Comparison of ENCODE assay signal across 1 cellular context in genomic region chr1:160558679-160559078, GRCh38.
A peak's percentile ranks its signal among the peaks of the same experiment; 100 is the strongest.
TF ChIP-seq lines count a peak whose summit lies in the region.

No MANE protein-coding gene starts in this region.

TF ChIP-seq in K562, 482 proteins besides CTCF, POLR2A, EP300 and RAD21 (continued from another document):
- TF ChIP-seq FOXP4 (CRISPR knock-in tag; IDR thresholded peaks at IDR 0.05; ENCODE audit: borderline replicate concordance) (no peak), PYGO2 (tag; IDR thresholded peaks at IDR 0.05) (no peak), CREBBP (IDR thresholded peaks at IDR 0.05; ENCODE audit: low read depth, low read length) (no peak), TARDBP (IDR thresholded peaks at IDR 0.05) (no peak), DNMT1 (IDR thresholded peaks at IDR 0.05) (no peak), NCOR1 (IDR thresholded peaks at IDR 0.05) (peak; percentile 7; the same call in 1 of the 2 replicates), NCOA1 (IDR thresholded peaks at IDR 0.05; ENCODE audit: low read depth) (no peak; the same call in 1 of the 2 replicates), ZFPM2 (CRISPR knock-in tag; IDR thresholded peaks at IDR 0.05) (no peak), CBFA2T2 (conservative IDR thresholded peaks at IDR 0.05) (no peak), MCM3 (IDR thresholded peaks at IDR 0.05) (no peak), CHD2 (IDR thresholded peaks at IDR 0.05; ENCODE audit: low read depth, low read length) (no peak), CBX8 (IDR thresholded peaks at IDR 0.05; ENCODE audit: borderline replicate concordance, extremely low read depth, low read depth, low read length, poor library complexity, severe bottlenecking) (no peak), MCM5 (IDR thresholded peaks at IDR 0.05; ENCODE audit: low read depth) (no peak), HNRNPLL (IDR thresholded peaks at IDR 0.05; ENCODE audit: low read depth, low read length, poor library complexity, severe bottlenecking) (no peak), RAD51 (IDR thresholded peaks at IDR 0.05; ENCODE audit: borderline replicate concordance, low read depth) (no peak), SP2 (IDR thresholded peaks at IDR 0.05; ENCODE audit: extremely low read depth, low read depth, low read length, poor library complexity, severe bottlenecking) (no peak), CTBP1 (IDR thresholded peaks at IDR 0.05; ENCODE audit: borderline replicate concordance) (peak; percentile 40; the same call in 1 of the 2 replicates), ZC3H8 (IDR thresholded peaks at IDR 0.05) (no peak), RBM22 (IDR thresholded peaks at IDR 0.05; ENCODE audit: low read depth, low read length, poor library complexity, severe bottlenecking) (no peak), ZNF644 (tag; IDR thresholded peaks at IDR 0.05; ENCODE audit: low read depth) (no peak), GTF2A2 (tag; IDR thresholded peaks at IDR 0.05) (no peak), POLR2G (IDR thresholded peaks at IDR 0.05; ENCODE audit: low read depth, low read length) (no peak), HINFP (tag; conservative IDR thresholded peaks at IDR 0.05; ENCODE audit: low read depth) (no peak), KDM1A (IDR thresholded peaks at IDR 0.05) (peak in 1 of 2 experiments; percentile 55; a peak in 1 of 4 replicates), NCOA6 (IDR thresholded peaks at IDR 0.05) (no peak), TAF7 (tag; IDR thresholded peaks at IDR 0.05) (no peak), CCAR2 (IDR thresholded peaks at IDR 0.05; ENCODE audit: low read depth, low read length) (no peak), MAZ (CRISPR knock-in tag; conservative IDR thresholded peaks at IDR 0.05 in 1 of 2, IDR thresholded peaks at IDR 0.05 in 1 of 2) (no peak), COPS2 (conservative IDR thresholded peaks at IDR 0.05) (no peak), SMARCE1 (IDR thresholded peaks at IDR 0.05) (peak; percentile 62; the same call in 1 of the 2 replicates), PHB2 (IDR thresholded peaks at IDR 0.05; ENCODE audit: low read depth) (no peak), SRSF1 (IDR thresholded peaks at IDR 0.05; ENCODE audit: low read depth, low read length) (no peak), ETV5 (CRISPR knock-in tag; IDR thresholded peaks at IDR 0.05; ENCODE audit: low read depth) (no peak), E2F3 (CRISPR knock-in tag; IDR thresholded peaks at IDR 0.05) (no peak), GATAD2B (IDR thresholded peaks at IDR 0.05; ENCODE audit: borderline replicate concordance) (no peak), ZNF184 (CRISPR knock-in tag; IDR thresholded peaks at IDR 0.05) (no peak), SPI1 (IDR thresholded peaks at IDR 0.05; ENCODE audit: borderline replicate concordance, low read depth, low read length) (no peak), ILK (tag; IDR thresholded peaks at IDR 0.05; ENCODE audit: borderline replicate concordance, low read depth) (no peak), JUND (IDR thresholded peaks at IDR 0.05; ENCODE audit: borderline replicate concordance, low read depth, low read length) (no peak), JUND (tag; IDR thresholded peaks at IDR 0.05; ENCODE audit: borderline replicate concordance, low read depth, low read length) (no peak), ZNF384 (IDR thresholded peaks at IDR 0.05; ENCODE audit: low read depth, low read length) (no peak)
- TF ChIP-seq, protein P1, sequence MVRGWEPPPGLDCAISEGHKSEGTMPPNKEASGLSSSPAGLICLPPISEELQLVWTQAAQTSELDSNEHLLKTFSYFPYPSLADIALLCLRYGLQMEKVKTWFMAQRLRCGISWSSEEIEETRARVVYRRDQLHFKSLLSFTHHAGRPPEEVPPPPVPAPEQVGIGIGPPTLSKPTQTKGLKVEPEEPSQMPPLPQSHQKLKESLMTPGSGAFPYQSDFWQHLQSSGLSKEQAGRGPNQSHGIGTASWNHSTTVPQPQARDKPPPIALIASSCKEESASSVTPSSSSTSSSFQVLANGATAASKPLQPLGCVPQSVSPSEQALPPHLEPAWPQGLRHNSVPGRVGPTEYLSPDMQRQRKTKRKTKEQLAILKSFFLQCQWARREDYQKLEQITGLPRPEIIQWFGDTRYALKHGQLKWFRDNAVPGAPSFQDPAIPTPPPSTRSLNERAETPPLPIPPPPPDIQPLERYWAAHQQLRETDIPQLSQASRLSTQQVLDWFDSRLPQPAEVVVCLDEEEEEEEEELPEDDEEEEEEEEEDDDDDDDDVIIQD (CRISPR knock-in tag; IDR thresholded peaks at IDR 0.05) = no peak
- TF ChIP-seq, protein P2, sequence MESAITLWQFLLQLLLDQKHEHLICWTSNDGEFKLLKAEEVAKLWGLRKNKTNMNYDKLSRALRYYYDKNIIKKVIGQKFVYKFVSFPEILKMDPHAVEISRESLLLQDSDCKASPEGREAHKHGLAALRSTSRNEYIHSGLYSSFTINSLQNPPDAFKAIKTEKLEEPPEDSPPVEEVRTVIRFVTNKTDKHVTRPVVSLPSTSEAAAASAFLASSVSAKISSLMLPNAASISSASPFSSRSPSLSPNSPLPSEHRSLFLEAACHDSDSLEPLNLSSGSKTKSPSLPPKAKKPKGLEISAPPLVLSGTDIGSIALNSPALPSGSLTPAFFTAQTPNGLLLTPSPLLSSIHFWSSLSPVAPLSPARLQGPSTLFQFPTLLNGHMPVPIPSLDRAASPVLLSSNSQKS (CRISPR knock-in tag; IDR thresholded peaks at IDR 0.05) = no peak
- TF ChIP-seq, protein P3, sequence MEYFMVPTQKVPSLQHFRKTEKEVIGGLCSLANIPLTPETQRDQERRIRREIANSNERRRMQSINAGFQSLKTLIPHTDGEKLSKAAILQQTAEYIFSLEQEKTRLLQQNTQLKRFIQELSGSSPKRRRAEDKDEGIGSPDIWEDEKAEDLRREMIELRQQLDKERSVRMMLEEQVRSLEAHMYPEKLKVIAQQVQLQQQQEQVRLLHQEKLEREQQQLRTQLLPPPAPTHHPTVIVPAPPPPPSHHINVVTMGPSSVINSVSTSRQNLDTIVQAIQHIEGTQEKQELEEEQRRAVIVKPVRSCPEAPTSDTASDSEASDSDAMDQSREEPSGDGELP (CRISPR knock-in tag; IDR thresholded peaks at IDR 0.05; ENCODE audit: borderline replicate concordance) = no peak
- TF ChIP-seq, protein P4, sequence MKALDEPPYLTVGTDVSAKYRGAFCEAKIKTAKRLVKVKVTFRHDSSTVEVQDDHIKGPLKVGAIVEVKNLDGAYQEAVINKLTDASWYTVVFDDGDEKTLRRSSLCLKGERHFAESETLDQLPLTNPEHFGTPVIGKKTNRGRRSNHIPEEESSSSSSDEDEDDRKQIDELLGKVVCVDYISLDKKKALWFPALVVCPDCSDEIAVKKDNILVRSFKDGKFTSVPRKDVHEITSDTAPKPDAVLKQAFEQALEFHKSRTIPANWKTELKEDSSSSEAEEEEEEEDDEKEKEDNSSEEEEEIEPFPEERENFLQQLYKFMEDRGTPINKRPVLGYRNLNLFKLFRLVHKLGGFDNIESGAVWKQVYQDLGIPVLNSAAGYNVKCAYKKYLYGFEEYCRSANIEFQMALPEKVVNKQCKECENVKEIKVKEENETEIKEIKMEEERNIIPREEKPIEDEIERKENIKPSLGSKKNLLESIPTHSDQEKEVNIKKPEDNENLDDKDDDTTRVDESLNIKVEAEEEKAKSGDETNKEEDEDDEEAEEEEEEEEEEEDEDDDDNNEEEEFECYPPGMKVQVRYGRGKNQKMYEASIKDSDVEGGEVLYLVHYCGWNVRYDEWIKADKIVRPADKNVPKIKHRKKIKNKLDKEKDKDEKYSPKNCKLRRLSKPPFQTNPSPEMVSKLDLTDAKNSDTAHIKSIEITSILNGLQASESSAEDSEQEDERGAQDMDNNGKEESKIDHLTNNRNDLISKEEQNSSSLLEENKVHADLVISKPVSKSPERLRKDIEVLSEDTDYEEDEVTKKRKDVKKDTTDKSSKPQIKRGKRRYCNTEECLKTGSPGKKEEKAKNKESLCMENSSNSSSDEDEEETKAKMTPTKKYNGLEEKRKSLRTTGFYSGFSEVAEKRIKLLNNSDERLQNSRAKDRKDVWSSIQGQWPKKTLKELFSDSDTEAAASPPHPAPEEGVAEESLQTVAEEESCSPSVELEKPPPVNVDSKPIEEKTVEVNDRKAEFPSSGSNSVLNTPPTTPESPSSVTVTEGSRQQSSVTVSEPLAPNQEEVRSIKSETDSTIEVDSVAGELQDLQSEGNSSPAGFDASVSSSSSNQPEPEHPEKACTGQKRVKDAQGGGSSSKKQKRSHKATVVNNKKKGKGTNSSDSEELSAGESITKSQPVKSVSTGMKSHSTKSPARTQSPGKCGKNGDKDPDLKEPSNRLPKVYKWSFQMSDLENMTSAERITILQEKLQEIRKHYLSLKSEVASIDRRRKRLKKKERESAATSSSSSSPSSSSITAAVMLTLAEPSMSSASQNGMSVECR (CRISPR knock-in tag; IDR thresholded peaks at IDR 0.05) = no peak
- TF ChIP-seq, protein P5, sequence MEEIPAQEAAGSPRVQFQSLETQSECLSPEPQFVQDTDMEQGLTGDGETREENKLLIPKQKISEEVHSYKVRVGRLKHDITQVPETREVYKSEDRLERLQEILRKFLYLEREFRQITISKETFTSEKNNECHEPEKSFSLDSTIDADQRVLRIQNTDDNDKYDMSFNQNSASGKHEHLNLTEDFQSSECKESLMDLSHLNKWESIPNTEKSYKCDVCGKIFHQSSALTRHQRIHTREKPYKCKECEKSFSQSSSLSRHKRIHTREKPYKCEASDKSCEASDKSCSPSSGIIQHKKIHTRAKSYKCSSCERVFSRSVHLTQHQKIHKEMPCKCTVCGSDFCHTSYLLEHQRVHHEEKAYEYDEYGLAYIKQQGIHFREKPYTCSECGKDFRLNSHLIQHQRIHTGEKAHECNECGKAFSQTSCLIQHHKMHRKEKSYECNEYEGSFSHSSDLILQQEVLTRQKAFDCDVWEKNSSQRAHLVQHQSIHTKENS (CRISPR knock-in tag; IDR thresholded peaks at IDR 0.05) = no peak
- TF ChIP-seq, protein P6, sequence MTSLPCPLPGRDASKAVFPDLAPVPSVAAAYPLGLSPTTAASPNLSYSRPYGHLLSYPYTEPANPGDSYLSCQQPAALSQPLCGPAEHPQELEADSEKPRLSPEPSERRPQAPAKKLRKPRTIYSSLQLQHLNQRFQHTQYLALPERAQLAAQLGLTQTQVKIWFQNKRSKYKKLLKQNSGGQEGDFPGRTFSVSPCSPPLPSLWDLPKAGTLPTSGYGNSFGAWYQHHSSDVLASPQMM (CRISPR knock-in tag; IDR thresholded peaks at IDR 0.05) = no peak
- TF ChIP-seq, protein P7, sequence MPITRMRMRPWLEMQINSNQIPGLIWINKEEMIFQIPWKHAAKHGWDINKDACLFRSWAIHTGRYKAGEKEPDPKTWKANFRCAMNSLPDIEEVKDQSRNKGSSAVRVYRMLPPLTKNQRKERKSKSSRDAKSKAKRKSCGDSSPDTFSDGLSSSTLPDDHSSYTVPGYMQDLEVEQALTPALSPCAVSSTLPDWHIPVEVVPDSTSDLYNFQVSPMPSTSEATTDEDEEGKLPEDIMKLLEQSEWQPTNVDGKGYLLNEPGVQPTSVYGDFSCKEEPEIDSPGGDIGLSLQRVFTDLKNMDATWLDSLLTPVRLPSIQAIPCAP (CRISPR knock-in tag; IDR thresholded peaks at IDR 0.05; ENCODE audit: borderline replicate concordance) = no peak
TF ChIP-seq in K562: peak in this region for 32.
